In the genomic region with DNA sequence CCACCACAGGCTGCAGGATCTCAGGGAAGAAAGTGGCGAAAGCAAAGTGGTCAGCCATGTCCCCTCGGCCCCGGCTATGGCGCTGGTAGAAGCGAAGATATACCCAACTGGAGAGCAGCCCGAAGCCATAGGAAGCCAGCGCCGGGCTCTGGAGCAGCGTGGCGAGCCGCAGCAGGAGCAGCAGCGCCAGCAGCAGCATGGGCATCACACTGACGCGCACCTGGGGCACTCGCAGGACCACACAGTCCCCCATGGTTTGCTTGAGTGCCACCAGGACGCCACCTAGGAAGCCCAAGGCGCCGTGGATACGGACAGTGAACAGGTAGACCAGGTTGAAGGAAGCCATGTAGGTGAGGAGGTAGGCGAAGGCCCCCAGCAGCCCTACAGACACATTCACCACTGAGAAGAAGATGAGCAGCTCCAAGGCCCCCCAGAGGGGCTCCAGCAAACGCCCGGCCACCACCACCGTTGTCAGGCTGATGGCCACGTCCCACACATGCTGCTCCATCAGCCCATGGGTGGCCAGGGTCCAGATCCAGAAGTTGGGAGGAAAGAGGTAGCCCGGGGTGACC, we compare ENCODE assay signal across 8 cellular contexts. TPM values are rescaled to one million over a fixed set of nuclear protein-coding genes. Genes with fewer than 3 reads are reported as not detected.
DNase-seq lines count a peak whose midpoint lies in the region; ATAC-seq, FAIRE-seq and TF ChIP-seq lines count a peak whose summit lies in the region.

No MANE protein-coding gene starts in this region.

- H3K79me2 ChIP-seq in parathyroid adenoma, result peaks cover 27% of the 10 kb centered on the region

- no peak for ATAC-seq in HG03139 (IDR thresholded peaks at IDR 0.05; ENCODE audit: unreplicated experiment)

- H3K27ac ChIP-seq in Peyer's patch (peak overlapping the region; percentile 80 to 91 (median 86)), esophagus (ENCODE audit: low read depth in 2 of 2, low read length in 1 of 2) (peak overlapping the region; percentile 75 to 87), parathyroid adenoma (peak overlapping the region; percentile 84)

- peaks cover 10% of the 10 kb centered on the region for H3K4me1 Mint-ChIP-seq in Calu3 (ENCODE audit: low read depth, unreplicated experiment)

- intact Hi-C loops in Calu3 (cut with micrococcal nuclease; ENCODE audit: unreplicated experiment), result no loop called here

- peaks cover 28% of the 10 kb centered on the region for H3K36me3 Mint-ChIP-seq in Calu3 (ENCODE audit: insufficient read depth, unreplicated experiment)

- no peak for TF ChIP-seq POLR2A in Peyer's patch (IDR thresholded peaks at IDR 0.05)

- peak overlapping the region; percentile 67 to 84 (median 69) for H3K4me3 ChIP-seq in Peyer's patch
- peak overlapping the region; percentile 72 to 90 for H3K4me3 ChIP-seq in esophagus (ENCODE audit: low read depth in 1 of 2, low read length in 2 of 2)
- peak overlapping the region; percentile 85 for H3K4me3 ChIP-seq in parathyroid adenoma (ENCODE audit: low read depth, low read length)

- FAIRE-seq in RCC 7860 (lab: Jason Lieb, UNC), result no peak

- peak overlapping the region; percentile 96 for H3K4me3 Mint-ChIP-seq in Calu3 (ENCODE audit: low read depth, unreplicated experiment)

- no TSS peak for BruUV-seq in Calu3 (replicated peaks; lab: Mats Ljungman, UMichigan)

- peak overlapping the region; percentile 95 for H3K4me2 ChIP-seq in parathyroid adenoma (ENCODE audit: low read length)

- WGBS in esophagus, 2 donors, result 37 to 42% methylated on average over 25 of the region's 25 CpGs

- no peaks in the 10 kb centered on the region for H3K9me3 Mint-ChIP-seq in Calu3 (ENCODE audit: low read depth, unreplicated experiment)

- TF ChIP-seq CTCF in Calu3 (IDR thresholded peaks at IDR 0.05; ENCODE audit: unreplicated experiment) (no peak), Peyer's patch (IDR thresholded peaks at IDR 0.05) (no peak), parathyroid adenoma (IDR thresholded peaks at IDR 0.05) (no peak)

- H3K27me3 ChIP-seq in Peyer's patch (no peaks in the 10 kb centered on the region), esophagus (ENCODE audit: control insufficient read depth in 1 of 2, insufficient read depth in 2 of 2, low read length in 2 of 2) (no peaks in the 10 kb centered on the region), parathyroid adenoma (ENCODE audit: control insufficient read depth, insufficient read depth, low read length) (no peaks in the 10 kb centered on the region)

- no peaks in the 10 kb centered on the region for H3K9me3 ChIP-seq in Peyer's patch
- no peaks in the 10 kb centered on the region for H3K9me3 ChIP-seq in esophagus (ENCODE audit: control insufficient read depth in 2 of 2, insufficient read depth in 1 of 2, low read depth in 1 of 2, low read length in 1 of 2)
- H3K9me3 ChIP-seq in parathyroid adenoma (ENCODE audit: control insufficient read depth, low read length), result no peaks in the 10 kb centered on the region

- H3K27ac Mint-ChIP-seq in Calu3 (ENCODE audit: unreplicated experiment), result peak overlapping the region; percentile 89

- CTCF ChIA-PET in Calu3 (lab: Charles Lee), result no interaction called here

- H3K9ac ChIP-seq in parathyroid adenoma, result peak overlapping the region; percentile 89

- H3K36me3 ChIP-seq in Peyer's patch (peaks cover 0 to 29% (median 0%) of the 10 kb centered on the region in 3 donors), esophagus (ENCODE audit: control insufficient read depth in 2 of 2, insufficient read depth in 2 of 2, low read length in 1 of 2) (peaks cover 13 to 39% of the 10 kb centered on the region in 2 donors), parathyroid adenoma (ENCODE audit: control insufficient read depth, insufficient read depth, low read length) (no peaks in the 10 kb centered on the region)

- H2AFZ ChIP-seq in parathyroid adenoma, result peak overlapping the region; percentile 72

- H3K27me3 Mint-ChIP-seq in Calu3 (ENCODE audit: unreplicated experiment), result peaks cover 8% of the 10 kb centered on the region

- H3K4me1 ChIP-seq in Peyer's patch (peaks cover 0 to 36% (median 27%) of the 10 kb centered on the region in 4 donors), esophagus (ENCODE audit: control insufficient read depth in 2 of 2, insufficient read depth in 2 of 2, low read length in 1 of 2) (peaks cover 21 to 24% of the 10 kb centered on the region in 2 donors), parathyroid adenoma (peaks cover 34% of the 10 kb centered on the region)

- no peak for DNase-seq in Calu3
- no peak for DNase-seq in Peyer's patch
- DNase-seq in RCC 7860 (ENCODE audit: low spot score), result no peak
- DNase-seq in SHP77 (lab: John Stamatoyannopoulos, UW), result no peak
- DNase-seq in CD1c-positive myeloid dendritic cell (ENCODE audit: extremely low spot score), result no peak

RNA-seq across cellular contexts. Expression of gene TMEM115, which starts 0.9 kb away (rescaled TPM):
- total RNA-seq in Calu3 (2022), result 29.3 and 29.4 TPM in 2 replicates
- total RNA-seq in Peyer's patch, result 10 to 100 TPM; 14.0 to 75.5 (median 66.2) TPM
- 10 to 100 TPM; 16.2 to 23.0 TPM for polyA plus RNA-seq in esophagus

RNA-seq across cellular contexts. Expression of gene CYB561D2, which starts 7.8 kb away (rescaled TPM):
- total RNA-seq in Calu3 (2022) (19.4 and 19.7 TPM in 2 replicates), Peyer's patch (10 to 100 TPM; 22.3 to 69.5 (median 38.6) TPM)
- polyA plus RNA-seq in esophagus, result 10 to 100 TPM; 12.8 to 21.8 TPM

RNA-seq across cellular contexts. Expression of gene NPRL2, which starts 7.9 kb away (rescaled TPM):
- total RNA-seq in Calu3 (2022) (21.0 and 21.8 TPM in 2 replicates), Peyer's patch (10 to 100 TPM; 19.1 to 45.4 (median 28.3) TPM)
- 10 to 100 TPM; 14.9 to 16.4 TPM for polyA plus RNA-seq in esophagus

RNA-seq across cellular contexts. Expression of gene ZMYND10, which starts 12.9 kb away (rescaled TPM):
- total RNA-seq in Calu3 (2022), result 0.44 and 0.71 TPM in 2 replicates
- under 1 TPM in 2 of 4 donors, not detected in 2; 0.27 to 0.38 TPM for total RNA-seq in Peyer's patch
- polyA plus RNA-seq in esophagus, result under 1 TPM; 0.29 to 0.35 TPM

RNA-seq across cellular contexts. Expression of gene RASSF1, which starts 17.8 kb away (rescaled TPM):
- 14.7 and 16.8 TPM in 2 replicates for total RNA-seq in Calu3 (2022)
- 10 to 100 TPM; 27.6 to 80.0 (median 29.4) TPM for total RNA-seq in Peyer's patch
- polyA plus RNA-seq in esophagus, result 10 to 100 TPM; 15.0 to 20.3 TPM
